Comparison of ENCODE assay signal across 26 cellular contexts in the genomic region with DNA sequence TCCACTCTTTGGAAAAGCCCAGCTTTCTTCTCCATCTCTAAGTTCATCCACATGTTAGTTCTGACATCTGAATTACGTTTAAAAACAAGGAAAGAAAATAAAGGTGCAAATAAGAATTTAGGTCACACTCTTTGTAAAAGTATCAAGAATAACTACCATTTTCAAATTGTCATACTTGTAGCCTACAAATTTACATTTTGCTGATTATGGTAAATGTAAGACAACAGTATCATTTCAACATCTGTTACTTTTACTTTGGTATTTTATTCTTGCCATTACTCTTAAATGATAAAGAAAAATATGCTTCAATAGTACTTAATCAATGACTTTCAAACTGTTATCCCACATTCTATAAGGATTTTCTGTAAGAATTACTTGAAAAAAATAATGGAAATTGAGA.
"Had no signal": no experiment of that assay in that cellular context is flagged by ENCODE, and none has a peak within 500 bp of the region (broad histone marks: within the 10 kb centered on the region; RNA-seq: fewer than 3 reads in every experiment).

No MANE protein-coding gene starts in this region.

- DNase-seq: stimulated activated CD4-positive, alpha-beta T cell treated with anti-CD3 and anti-CD28 coated beads, Interleukin-2, amount 100 ng/mL, for 48 hours; stimulated activated CD4-positive, alpha-beta T cell treated with anti-CD3 and anti-CD28 coated beads, Interleukin-4, amount 100 ng/mL, for 1 hour; stimulated activated CD4-positive, alpha-beta T cell treated with anti-CD3 and anti-CD28 coated beads, Interleukin-4, amount 100 ng/mL, for 24 hours; stimulated activated CD4-positive, alpha-beta T cell treated with anti-CD3 and anti-CD28 coated beads, Interleukin-4, amount 100 ng/mL, for 4 hours; stimulated activated CD8-positive, alpha-beta memory T cell treated with anti-CD3 and anti-CD28 coated beads, Interleukin-4, amount 100 ng/mL, for 48 hours; stimulated activated naive B cell treated with anti-CD40 and anti-IgM and Interleukin-4, amounts not matched to agents 10 μg/mL and 1 μg/mL and 100 μg/mL, for 72 hours; stimulated activated naive CD4-positive, alpha-beta T cell; stimulated activated naive CD4-positive, alpha-beta T cell treated with Interleukin-2 at 50 U/mL for 16 hours; stimulated activated naive CD8-positive, alpha-beta T cell treated with anti-CD3 and anti-CD28 coated beads, Interleukin-15, amount 100 ng/mL, for 72 hours; stimulated activated naive CD8-positive, alpha-beta T cell treated with anti-CD3 and anti-CD28 coated beads, Interleukin-15, Interleukin-2, amounts not matched to agents 100 U/mL and 50 U/mL, for 24 hours; stomach; substantia nigra; testis; thyroid gland; tibial artery; transverse colon; trophoblast cell; upper lobe of left lung; upper lobe of right lung; uterus had no signal

- H3K27me3 ChIP-seq: suprapubic skin, testis, thyroid gland, tibial artery, transverse colon, upper lobe of left lung, upper lobe of right lung, uterus, vagina had no signal

- H3K27ac ChIP-seq: stomach, suprapubic skin, testis, thoracic aorta, thyroid gland, tibial artery, transverse colon, upper lobe of left lung, upper lobe of right lung, uterus, vagina had no signal

- H3K9me3 ChIP-seq: stomach, suprapubic skin, testis, thoracic aorta, thyroid gland, tibial artery, transverse colon, upper lobe of left lung, upper lobe of right lung, uterus, vagina had no signal

- ATAC-seq: stimulated activated effector memory CD8-positive, alpha-beta T cell treated with anti-CD3 and anti-CD28 coated beads, Interleukin-12 subunit alpha, Interleukin-12 subunit beta, amount 100 ng/mL, for 72 hours; stimulated activated memory B cell treated with anti-CD40 and anti-IgM and Interleukin-4, amounts not matched to agents 10 μg/mL and 1 μg/mL and 100 μg/mL, for 72 hours; stimulated activated naive B cell treated with anti-CD40 and anti-IgM and Interleukin-4, amounts not matched to agents 10 μg/mL and 1 μg/mL and 100 μg/mL, for 72 hours; stimulated activated naive CD8-positive, alpha-beta T cell treated with anti-CD3 and anti-CD28 coated beads, Interleukin-15, amount 100 ng/mL, for 72 hours; stimulated activated naive CD8-positive, alpha-beta T cell treated with anti-CD3 and anti-CD28 coated beads, Interleukin-15, Interleukin-2, amounts not matched to agents 100 U/mL and 50 U/mL, for 24 hours; upper lobe of right lung had no signal

- H3K4me3 ChIP-seq: stomach, suprapubic skin, testis, thoracic aorta, thyroid gland, tibial artery, transverse colon, upper lobe of left lung, upper lobe of right lung, uterus, vagina had no signal

- H3K4me1 ChIP-seq: uterus had no signal

- FAIRE-seq: urothelium cell line had no signal

- H3K36me3 ChIP-seq: stomach, suprapubic skin, thoracic aorta, thyroid gland, tibial artery, transverse colon, upper lobe of left lung, upper lobe of right lung, uterus, vagina had no signal
